Comparison of ENCODE assay signal across 23 cellular contexts in genomic region chr7:45910855-45911254, GRCh38. TPM values are rescaled to one million over a fixed set of nuclear protein-coding genes. Genes with fewer than 3 reads are reported as not detected.
A peak's percentile ranks its signal among the peaks of the same experiment; 100 is the strongest.
DNase-seq lines count a peak whose midpoint lies in the region; ATAC-seq, FAIRE-seq and TF ChIP-seq lines count a peak whose summit lies in the region.
"Had no signal": no experiment of that assay in that cellular context is flagged by ENCODE, and none has a peak within 500 bp of the region (broad histone marks: within the 10 kb centered on the region; RNA-seq: fewer than 3 reads in every experiment).

No MANE protein-coding gene starts in this region.

- no peak for TF ChIP-seq CTCF in astrocyte (IDR thresholded peaks at IDR 0.05; ENCODE audit: insufficient read depth, low read depth, low read length)
- TF ChIP-seq CTCF in foreskin keratinocyte (conservative IDR thresholded peaks at IDR 0.05) = no peak
- no peak for TF ChIP-seq CTCF in right atrium auricular region (IDR thresholded peaks at IDR 0.05)

- H3K4me2 ChIP-seq in GM23248 (ENCODE audit: unreplicated experiment) (no peak overlapping the region), astrocyte (ENCODE audit: low read length) (no peak overlapping the region)

- H3K4me1 Mint-ChIP-seq in astrocyte (ENCODE audit: low read depth, unreplicated experiment) = peaks cover 4% of the 10 kb centered on the region
- H3K4me1 Mint-ChIP-seq in stimulated activated memory B cell treated with anti-CD40 and anti-IgM and Interleukin-4, amounts not matched to agents 10 μg/mL and 1 μg/mL and 100 μg/mL, for 72 hours = no peaks in the 10 kb centered on the region

- H3K9me2 ChIP-seq in GM23248 (ENCODE audit: insufficient read depth) = no peaks in the 10 kb centered on the region

- H3K9ac ChIP-seq in GM23248 (no peak overlapping the region), astrocyte (ENCODE audit: low read length) (no peak overlapping the region)

- peak overlapping the region; percentile 56 for H3K27ac Mint-ChIP-seq in astrocyte (ENCODE audit: unreplicated experiment)
- H3K27ac Mint-ChIP-seq in stimulated activated memory B cell treated with anti-CD40 and anti-IgM and Interleukin-4, amounts not matched to agents 10 μg/mL and 1 μg/mL and 100 μg/mL, for 72 hours = no peak overlapping the region
- H3K27ac Mint-ChIP-seq: CD4-positive, alpha-beta memory T cell; HFFc6 had no signal

- H3K27me3 ChIP-seq in GM23248 (replicated peaks; ENCODE audit: insufficient read depth) (no peaks in the 10 kb centered on the region), astrocyte (ENCODE audit: insufficient read depth, low read length) (no peaks in the 10 kb centered on the region), foreskin keratinocyte (peaks cover 30% of the 10 kb centered on the region), right atrium auricular region (no peaks in the 10 kb centered on the region)

- H2AFZ ChIP-seq in GM23248 (no peak overlapping the region), astrocyte (ENCODE audit: low read depth, low read length) (no peak overlapping the region)

- H3K9me3 Mint-ChIP-seq in astrocyte (ENCODE audit: unreplicated experiment) = peaks cover 3% of the 10 kb centered on the region
- H3K9me3 Mint-ChIP-seq in stimulated activated memory B cell treated with anti-CD40 and anti-IgM and Interleukin-4, amounts not matched to agents 10 μg/mL and 1 μg/mL and 100 μg/mL, for 72 hours = peaks cover 7% of the 10 kb centered on the region
- H3K9me3 Mint-ChIP-seq: CD4-positive, alpha-beta memory T cell had no signal

- peaks cover 17% of the 10 kb centered on the region for H3K36me3 Mint-ChIP-seq in astrocyte (ENCODE audit: low read depth, unreplicated experiment)
- no peaks in the 10 kb centered on the region for H3K36me3 Mint-ChIP-seq in stimulated activated memory B cell treated with anti-CD40 and anti-IgM and Interleukin-4, amounts not matched to agents 10 μg/mL and 1 μg/mL and 100 μg/mL, for 72 hours

- H3K4me1 ChIP-seq in GM23248 (ENCODE audit: insufficient read depth) (no peaks in the 10 kb centered on the region), astrocyte (ENCODE audit: insufficient read depth, low read length) (no peaks in the 10 kb centered on the region), foreskin keratinocyte (no peaks in the 10 kb centered on the region), right atrium auricular region (no peaks in the 10 kb centered on the region)
- H3K4me1 ChIP-seq: HAP-1 had no signal

- H3K4me3 Mint-ChIP-seq in astrocyte (ENCODE audit: unreplicated experiment) = no peak overlapping the region
- H3K4me3 Mint-ChIP-seq in stimulated activated memory B cell treated with anti-CD40 and anti-IgM and Interleukin-4, amounts not matched to agents 10 μg/mL and 1 μg/mL and 100 μg/mL, for 72 hours = no peak overlapping the region
- H3K4me3 Mint-ChIP-seq: CD4-positive, alpha-beta memory T cell; HFFc6 had no signal

- H3F3A ChIP-seq in GM23248 (ENCODE audit: insufficient read depth) = peaks cover 77% of the 10 kb centered on the region

- no peaks in the 10 kb centered on the region for H3K9me3 ChIP-seq in GM23248 (ENCODE audit: low read depth)
- H3K9me3 ChIP-seq in astrocyte (ENCODE audit: insufficient read depth, low read depth, low read length) = no peaks in the 10 kb centered on the region
- no peaks in the 10 kb centered on the region for H3K9me3 ChIP-seq in right atrium auricular region
- H3K9me3 ChIP-seq: HAP-1 had no signal

- peaks cover 2% of the 10 kb centered on the region; the same call in 1 of the 2 replicates for H3K79me2 ChIP-seq in GM23248 (ENCODE audit: insufficient read depth)
- H3K79me2 ChIP-seq in astrocyte (ENCODE audit: insufficient read depth, low read length) = no peaks in the 10 kb centered on the region

- DNase-seq in GM23248 (peak; percentile 66), astrocyte (ENCODE audit: low read depth) (no peak), foreskin keratinocyte (no peak), right atrium auricular region (ENCODE audit: low spot score) (no peak)
- DNase-seq: C1 segment of cervical spinal cord; Calu3; CD4-positive, alpha-beta memory T cell; COR-L47; DND-41; EL; GDM1; GOT3; HFFc6 had no signal

- H3K36me3 ChIP-seq in GM23248 (ENCODE audit: low read depth) (peaks cover 36% of the 10 kb centered on the region), astrocyte (ENCODE audit: insufficient read depth, low read length) (peaks cover under 1% of the 10 kb centered on the region), right atrium auricular region (no peaks in the 10 kb centered on the region)
- H3K36me3 ChIP-seq: HAP-1 had no signal

- ATAC-seq in foreskin keratinocyte (peak; percentile 8), GM19328 (IDR thresholded peaks at IDR 0.05; ENCODE audit: unreplicated experiment) (no peak), HG02642 (IDR thresholded peaks at IDR 0.05; ENCODE audit: poor library complexity, unreplicated experiment) (no peak)
- no peak for ATAC-seq in stimulated activated memory B cell treated with anti-CD40 and anti-IgM and Interleukin-4, amounts not matched to agents 10 μg/mL and 1 μg/mL and 100 μg/mL, for 72 hours

- in situ Hi-C loops in GM23248 (cut with MboI) = loop anchor here (25.0 kb wide), 2 partner anchors 826 to 1276 kb away; no protein-coding TSS in a partner anchor

- H3K4me3 ChIP-seq in GM23248 (no peak overlapping the region), astrocyte (ENCODE audit: insufficient read depth, low read depth, low read length) (no peak overlapping the region), right atrium auricular region (no peak overlapping the region)
- H3K4me3 ChIP-seq: HAP-1 had no signal

- H4K20me1 ChIP-seq in GM23248 (ENCODE audit: insufficient read depth) (peaks cover 13% of the 10 kb centered on the region), astrocyte (ENCODE audit: insufficient read depth, low read length) (no peaks in the 10 kb centered on the region)

- peaks cover 2% of the 10 kb centered on the region for H3K27me3 Mint-ChIP-seq in astrocyte (ENCODE audit: low read depth, unreplicated experiment)
- peaks cover 29% of the 10 kb centered on the region for H3K27me3 Mint-ChIP-seq in stimulated activated memory B cell treated with anti-CD40 and anti-IgM and Interleukin-4, amounts not matched to agents 10 μg/mL and 1 μg/mL and 100 μg/mL, for 72 hours

- FAIRE-seq in astrocyte (lab: Jason Lieb, UNC) = no peak
- FAIRE-seq: GM12892, GM19239, H54 had no signal

- H3K27ac ChIP-seq in GM23248 (peak overlapping the region; percentile 28), astrocyte (ENCODE audit: low read depth, low read length) (no peak overlapping the region), foreskin keratinocyte (no peak overlapping the region), right atrium auricular region (no peak overlapping the region)

- 90 to 96% methylated on average over 3 of the region's 3 CpGs for WGBS in GM23248 (ENCODE audit: low coverage in 1 of 2, low lambda C conversion rate in 2 of 2, missing lambda C conversion rate in 2 of 2), 2 experiments

RNA-seq across cellular contexts. Expression of gene IGFBP3, which starts 10.2 kb away (rescaled TPM):
- 29,310 and 34,986 TPM in 2 replicates for total RNA-seq in GM23248 (2014; rRNA removed; shearing (Covaris generic))
- polyA plus RNA-seq in GM23248 (2016; fragmentation: Nextera tagmentation; extraction: Ambion mirVana) (17,437 and 17,601 TPM in 2 replicates), foreskin keratinocyte (0.58 and 0.64 TPM in 2 replicates)
- total RNA-seq in astrocyte (1,092 and 1,283 TPM in 2 replicates), foreskin keratinocyte (0.58 and 0.63 TPM in 2 replicates), right atrium auricular region (100 to 1,000 TPM; 122 to 251 TPM)

RNA-seq across cellular contexts. Expression of gene IGFBP1, which starts 22.6 kb away (rescaled TPM):
- 1.3 TPM in 1 of 2 replicates, not detected in the other for total RNA-seq in GM23248 (2014; rRNA removed; shearing (Covaris generic))
- polyA plus RNA-seq in GM23248 (2016; fragmentation: Nextera tagmentation; extraction: Ambion mirVana) (0.34 and 0.50 TPM in 2 replicates), foreskin keratinocyte (not detected in 2 replicates)
- total RNA-seq in astrocyte (not detected in 2 replicates), foreskin keratinocyte (not detected in 2 replicates), right atrium auricular region (1 to 10 TPM in 1 of 2 donors, not detected in 1; 1.6 TPM)
- total RNA-seq: A673; CD4-positive, alpha-beta memory T cell; HFFc6 had no signal
- polyA plus RNA-seq: BJ; CD4-positive, alpha-beta memory T cell had no signal

RNA-seq across cellular contexts. Expression of gene CCDC201, which starts 38.0 kb away (rescaled TPM):
- total RNA-seq in GM23248 (2014; rRNA removed; shearing (Covaris generic)) = not detected in 2 replicates
- not detected in 2 replicates for polyA plus RNA-seq in GM23248 (2016; fragmentation: Nextera tagmentation; extraction: Ambion mirVana)
- not detected in 2 replicates for total RNA-seq in astrocyte
- not detected in 2 replicates for total RNA-seq in foreskin keratinocyte
- not detected in 2 replicates for polyA plus RNA-seq in foreskin keratinocyte
- not detected for total RNA-seq in right atrium auricular region
- total RNA-seq: A172; A673; Calu3; CD4-positive, alpha-beta memory T cell; HFFc6 had no signal
- polyA plus RNA-seq: BJ; CD4-positive, alpha-beta memory T cell had no signal

Comparison
In these comparisons a context has a peak if more than half of its experiments do, and no peak if none do; other contexts are left out.
1. RNA of gene IGFBP3, which starts 10.2 kb away (total RNA-seq): 29,310 to 34,986 TPM in GM23248, 1,092 to 1,283 TPM in astrocyte and 122 to 251 TPM in right atrium auricular region; 0.58 to 0.63 TPM in foreskin keratinocyte; every median in the first group is over 10 times any median in the second.